30 cellular contexts compared by ENCODE assay signal in the genomic region with DNA sequence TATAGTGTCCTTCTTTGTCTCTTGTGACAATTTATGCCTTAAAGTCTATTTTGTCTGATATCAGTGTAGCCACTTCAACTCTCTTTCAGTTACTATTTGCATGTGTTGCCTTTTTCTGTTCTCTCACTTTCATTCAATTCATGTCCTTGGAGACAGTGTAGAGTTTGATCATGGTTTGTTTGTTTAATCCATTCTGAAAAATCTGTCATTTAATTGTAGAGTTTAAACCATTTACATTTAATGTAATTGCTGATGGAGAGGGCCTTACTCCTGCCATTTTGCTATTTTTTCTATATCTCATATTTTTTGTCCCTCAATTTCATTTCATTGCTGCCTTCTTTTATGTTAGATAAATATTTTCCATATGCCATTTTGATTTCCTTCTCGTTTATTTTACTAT. TPM values are rescaled to one million over a fixed set of nuclear protein-coding genes. Genes with fewer than 3 reads are reported as not detected.
DNase-seq lines count a peak whose midpoint lies in the region; ATAC-seq, FAIRE-seq and TF ChIP-seq lines count a peak whose summit lies in the region.
"Had no signal": no experiment of that assay in that cellular context is flagged by ENCODE, and none has a peak within 500 bp of the region (broad histone marks: within the 10 kb centered on the region; RNA-seq: fewer than 3 reads in every experiment).

No MANE protein-coding gene starts in this region.

- no TSS peak for BruUV-seq in K562 (replicated peaks; lab: Mats Ljungman, UMichigan)

- H3K4me3 ChIP-seq in K562: no peak overlapping the region
- H3K4me3 ChIP-seq: A549; BLaER1; BLaER1 treated with 17β-estradiol and CSF1 and Interleukin-3, amounts not matched to agents 10 nM and 100 nM had no signal

- no peaks in the 10 kb centered on the region for H3K27me3 ChIP-seq in K562 (ENCODE audit: control insufficient read depth in 2 of 2, insufficient read depth in 2 of 2, low read length in 2 of 2)
- H3K27me3 ChIP-seq: BE2C; BLaER1; BLaER1 treated with 17β-estradiol and CSF1 and Interleukin-3, amounts not matched to agents 10 nM and 100 nM had no signal

- CTCF ChIA-PET in K562 (lab: Yijun Ruan, JAX; ENCODE audit: low intra/inter-chr PET ratio): no interaction called here

- H3K9me3 ChIP-seq in K562 (replicated peaks; ENCODE audit: control insufficient read depth, insufficient read depth, low read depth, low read length): peaks cover 13% of the 10 kb centered on the region
- H3K9me3 ChIP-seq: BE2C had no signal

- no peak for DNase-seq in K562 (ENCODE audit: extremely low read depth in 1 of 4, low spot score in 3 of 4)
- DNase-seq in CD14-positive monocyte (ENCODE audit: low spot score): no peak
- DNase-seq: 8988T; ACHN; AML-193; BE2C; C1 segment of cervical spinal cord; Caco-2; Calu3; CD4-positive, alpha-beta memory T cell; CD4-positive, alpha-beta T cell; CD4-positive, CD25-positive, alpha-beta regulatory T cell; CD8-positive, alpha-beta memory T cell; CD8-positive, alpha-beta T cell; COR-L47; DMS 273 treated with DMSO at 0.1 percent for 48 hours; DMS153; DMS53; DMS79; DMS79 treated with DMSO at 0.1 percent for 48 hours; DND-41; EL had no signal

- no peak overlapping the region for H3K4me2 ChIP-seq in K562 (ENCODE audit: insufficient read depth, low read length)
- H3K4me2 ChIP-seq: A549; BLaER1; BLaER1 treated with 17β-estradiol and CSF1 and Interleukin-3, amounts not matched to agents 10 nM and 100 nM had no signal

- H3K27ac ChIP-seq in K562 (ENCODE audit: extremely low read depth, low read depth, low read length): no peak overlapping the region
- H3K27ac ChIP-seq: 22Rv1; A549; BLaER1; BLaER1 treated with 17β-estradiol and CSF1 and Interleukin-3, amounts not matched to agents 10 nM and 100 nM; C4-2B had no signal

- 15% methylated on average over 1 of the region's 1 CpG for WGBS in K562 (ENCODE audit: insufficient coverage, low coverage, missing lambda C conversion rate)

- H3K36me3 Mint-ChIP-seq in CD14-positive monocyte: no peaks in the 10 kb centered on the region
- H3K36me3 Mint-ChIP-seq: CD4-positive, CD25-positive, alpha-beta regulatory T cell had no signal

- H3K9me3 Mint-ChIP-seq in CD14-positive monocyte: peaks cover 8 to 19% (median 11%) of the 10 kb centered on the region in 7 donors

- H3K9ac ChIP-seq in K562 (ENCODE audit: insufficient read depth in 1 of 2, low read depth in 2 of 2, low read length in 2 of 2): no peak overlapping the region
- H3K9ac ChIP-seq: BLaER1; BLaER1 treated with 17β-estradiol and CSF1 and Interleukin-3, amounts not matched to agents 10 nM and 100 nM had no signal

- H3K4me1 ChIP-seq in K562 (replicated peaks in 1 of 2; ENCODE audit: control insufficient read depth in 2 of 2, insufficient read depth in 2 of 2, low read length in 2 of 2): peaks cover 12 to 29% of the 10 kb centered on the region in 2 experiments; a peak in 4 of 5 replicates
- H3K4me1 ChIP-seq: A549, BE2C had no signal

- TF ChIP-seq EP300 in K562 (IDR thresholded peaks at IDR 0.05; ENCODE audit: low read length): no peak

- H3K27ac Mint-ChIP-seq in CD14-positive monocyte: no peak overlapping the region
- H3K27ac Mint-ChIP-seq: B cell; CD4-positive, alpha-beta memory T cell; CD4-positive, alpha-beta T cell; CD4-positive, CD25-positive, alpha-beta regulatory T cell; CD8-positive, alpha-beta memory T cell; CD8-positive, alpha-beta T cell had no signal

- no peaks in the 10 kb centered on the region for H3K36me3 ChIP-seq in K562 (ENCODE audit: control insufficient read depth, insufficient read depth, low read length)
- H3K36me3 ChIP-seq: BE2C; BLaER1; BLaER1 treated with 17β-estradiol and CSF1 and Interleukin-3, amounts not matched to agents 10 nM and 100 nM had no signal

- H3K9me1 ChIP-seq in K562 (ENCODE audit: control insufficient read depth, insufficient read depth, low read length): no peaks in the 10 kb centered on the region

- no peak overlapping the region for H2AFZ ChIP-seq in K562 (ENCODE audit: low read depth, low read length)

- TF ChIP-seq CTCF in K562 (IDR thresholded peaks at IDR 0.05 in 2 of 3, conservative IDR thresholded peaks at IDR 0.05 in 1 of 3; ENCODE audit: insufficient read depth in 2 of 3, low read depth in 1 of 3, low read length in 3 of 3) (no peak), CD14-positive monocyte (IDR thresholded peaks at IDR 0.05) (no peak)

- in situ Hi-C loops in K562 (cut with MboI): no loop called here

- POLR2A ChIA-PET in K562 (lab: Yijun Ruan, JAX): interaction anchor here (1.8 kb wide), 1 partner anchor 11 kb away, joined by 6 read pairs; no protein-coding TSS in a partner anchor

- H3K4me1 Mint-ChIP-seq in CD14-positive monocyte: peaks cover 21% of the 10 kb centered on the region
- H3K4me1 Mint-ChIP-seq: CD4-positive, CD25-positive, alpha-beta regulatory T cell; CD8-positive, alpha-beta memory T cell had no signal

- no peaks in the 10 kb centered on the region for H4K20me1 ChIP-seq in K562 (replicated peaks; ENCODE audit: control insufficient read depth, insufficient read depth, low read length)
- H4K20me1 ChIP-seq: BLaER1; BLaER1 treated with 17β-estradiol and CSF1 and Interleukin-3, amounts not matched to agents 10 nM and 100 nM had no signal

- no peak for TF ChIP-seq RAD21 in K562 (CRISPR knock-in tag; conservative IDR thresholded peaks at IDR 0.05 in 1 of 2, IDR thresholded peaks at IDR 0.05 in 1 of 2)

- intact Hi-C loops in K562 (cut with micrococcal nuclease): no loop called here
- intact Hi-C loops in CD14-positive monocyte (cut with micrococcal nuclease): no loop called here

- H3K4me3 Mint-ChIP-seq in CD14-positive monocyte: no peak overlapping the region
- H3K4me3 Mint-ChIP-seq: B cell; CD4-positive, alpha-beta memory T cell; CD4-positive, alpha-beta T cell; CD4-positive, CD25-positive, alpha-beta regulatory T cell; CD8-positive, alpha-beta memory T cell; CD8-positive, alpha-beta T cell had no signal

- no peak for ATAC-seq in K562
- ATAC-seq: A549; CD8-positive, alpha-beta T cell had no signal

- H3K79me2 ChIP-seq in K562 (ENCODE audit: control insufficient read depth, insufficient read depth, low read length): no peaks in the 10 kb centered on the region

- H3K27me3 Mint-ChIP-seq in CD14-positive monocyte (ENCODE audit: low read depth in 3 of 3): peaks cover 0 to 2% (median 1%) of the 10 kb centered on the region in 3 donors

- FAIRE-seq in K562 (lab: Jason Lieb, UNC): no peak
- FAIRE-seq: A204.1, A549, D721Med had no signal

- TF ChIP-seq POLR2A in K562 (conservative IDR thresholded peaks at IDR 0.05): no peak

TF ChIP-seq in K562, 482 proteins besides CTCF, POLR2A, EP300 and RAD21 (continues in another document):
- no peak for TF ChIP-seq DNMT1 (IDR thresholded peaks at IDR 0.05)
- no peak for TF ChIP-seq ZNF253 (CRISPR knock-in tag; conservative IDR thresholded peaks at IDR 0.05)
- peak; percentile 65; the same call in 1 of the 2 replicates for TF ChIP-seq TRIM28 (IDR thresholded peaks at IDR 0.05)
- no peak for TF ChIP-seq OTX1 (CRISPR knock-in tag; IDR thresholded peaks at IDR 0.05)

RNA-seq across cellular contexts. Expression of a gene that starts 42.3 kb away (rescaled TPM):
- 11.3 and 17.2 TPM in 2 replicates for total RNA-seq in K562 (2011; cell fraction: chromatin; rRNA removed; ENCODE audit: low replicate concordance)
- total RNA-seq in K562 (2011; cell fraction: nucleolus; rRNA removed): 7.4 and 9.3 TPM in 2 replicates
- total RNA-seq in K562 (2011; cell fraction: nucleoplasm; rRNA removed): 14.2 and 25.6 TPM in 2 replicates
- 32.6 and 33.8 TPM in 2 replicates for total RNA-seq in K562 (2014; rRNA removed)
- total RNA-seq in K562 (2014; rRNA removed; fragmentation: Illumina TruSeq; extraction: Trizol): 64.7 and 73.9 TPM in 2 replicates
- total RNA-seq in K562 (2015; rRNA removed; fragmentation: Illumina TruSeq; extraction: Trizol): 54.4 and 61.2 TPM in 2 replicates
- 38.5 and 46.4 TPM in 2 replicates for total RNA-seq in K562 (2021)
- polyA plus RNA-seq in K562 (2011; rRNA removed): 34.0 and 48.7 TPM in 2 replicates
- polyA plus RNA-seq in K562 (2011; cell fraction: cytosol; rRNA removed): 3.6 and 12.9 TPM in 2 replicates
- polyA plus RNA-seq in K562 (2011; cell fraction: nucleus; rRNA removed): 3.1 and 6.0 TPM in 2 replicates
- 31.9 and 61.8 TPM in 2 replicates for polyA plus RNA-seq in K562 (2012)
- polyA plus RNA-seq in K562 (2014; fragmentation: Illumina TruSeq; extraction: Trizol): 48.6 and 55.2 TPM in 2 replicates
- 100 to 1,000 TPM; 180 to 203 TPM for polyA plus RNA-seq in K562 (2014; fragmentation: Nextera tagmentation; extraction: Ambion mirVana)
- polyA plus RNA-seq in K562 (2014; rRNA removed): 61.6 and 75.1 TPM in 2 replicates
- polyA minus RNA-seq in K562 (2011; rRNA and poly(A)+ RNA removed): 14.8 and 16.0 TPM in 2 replicates
- 4.3 and 6.0 TPM in 2 replicates for polyA minus RNA-seq in K562 (2011; cell fraction: cytosol; rRNA and poly(A)+ RNA removed)
- polyA minus RNA-seq in K562 (2011; cell fraction: nucleus; rRNA and poly(A)+ RNA removed): 5.5 and 7.6 TPM in 2 replicates
- polyA plus RNA-seq in CD14-positive monocyte: 10 to 100 TPM; 19.8 to 23.2 TPM

RNA-seq across cellular contexts. Expression of a gene that starts 42.5 kb away (rescaled TPM):
- 61.0 and 92.1 TPM in 2 replicates for total RNA-seq in K562 (2011; cell fraction: chromatin; rRNA removed; ENCODE audit: low replicate concordance)
- 32.5 and 33.7 TPM in 2 replicates for total RNA-seq in K562 (2011; cell fraction: nucleolus; rRNA removed)
- 45.0 and 59.2 TPM in 2 replicates for total RNA-seq in K562 (2011; cell fraction: nucleoplasm; rRNA removed)
- 51.8 and 54.1 TPM in 2 replicates for total RNA-seq in K562 (2014; rRNA removed)
- 41.2 and 49.8 TPM in 2 replicates for total RNA-seq in K562 (2014; rRNA removed; fragmentation: Illumina TruSeq; extraction: Trizol)
- 41.3 and 44.2 TPM in 2 replicates for total RNA-seq in K562 (2015; rRNA removed; fragmentation: Illumina TruSeq; extraction: Trizol)
- total RNA-seq in K562 (2021): 44.5 and 54.0 TPM in 2 replicates
- 25.1 and 25.5 TPM in 2 replicates for polyA plus RNA-seq in K562 (2011; rRNA removed)
- 11.7 and 15.8 TPM in 2 replicates for polyA plus RNA-seq in K562 (2011; cell fraction: cytosol; rRNA removed)
- 76.2 and 81.9 TPM in 2 replicates for polyA plus RNA-seq in K562 (2011; cell fraction: nucleus; rRNA removed)
- 41.7 and 44.5 TPM in 2 replicates for polyA plus RNA-seq in K562 (2012)
- 54.4 and 54.7 TPM in 2 replicates for polyA plus RNA-seq in K562 (2014; fragmentation: Illumina TruSeq; extraction: Trizol)
- 1 to 10 TPM; 3.8 to 4.1 TPM for polyA plus RNA-seq in K562 (2014; fragmentation: Nextera tagmentation; extraction: Ambion mirVana)
- 33.8 and 42.4 TPM in 2 replicates for polyA plus RNA-seq in K562 (2014; rRNA removed)
- 30.9 and 32.3 TPM in 2 replicates for polyA minus RNA-seq in K562 (2011; rRNA and poly(A)+ RNA removed)
- polyA minus RNA-seq in K562 (2011; cell fraction: cytosol; rRNA and poly(A)+ RNA removed): 24.0 and 24.8 TPM in 2 replicates
- 34.9 and 53.4 TPM in 2 replicates for polyA minus RNA-seq in K562 (2011; cell fraction: nucleus; rRNA and poly(A)+ RNA removed)
- 10 to 100 TPM; 13.4 to 22.0 TPM for polyA plus RNA-seq in CD14-positive monocyte
